Comparison of ENCODE assay signal across 11 cellular contexts in the genomic region with DNA sequence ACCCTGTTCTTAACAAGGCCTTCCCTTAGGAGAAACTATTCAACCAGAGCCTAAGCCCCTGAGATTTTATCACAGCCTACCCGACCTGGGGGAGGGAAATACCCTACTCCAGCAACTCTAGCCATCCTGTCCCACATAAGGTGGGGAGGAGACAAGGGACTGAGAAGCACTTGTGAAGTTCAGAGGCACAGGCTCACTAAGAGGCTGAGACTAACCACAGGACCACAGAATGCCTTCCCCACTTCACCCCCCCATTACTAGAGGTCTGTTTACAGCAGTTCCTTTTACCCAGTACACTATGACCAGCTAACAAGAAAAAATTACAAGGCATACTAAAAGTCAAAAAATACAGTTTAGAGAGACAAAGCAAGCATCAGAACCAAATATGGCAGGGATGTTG.
DNase-seq lines count a peak whose midpoint lies in the region; ATAC-seq, FAIRE-seq and TF ChIP-seq lines count a peak whose summit lies in the region.
"Had no signal": no experiment of that assay in that cellular context is flagged by ENCODE, and none has a peak within 500 bp of the region (broad histone marks: within the 10 kb centered on the region; RNA-seq: fewer than 3 reads in every experiment).

No MANE protein-coding gene starts in this region.

- no peak overlapping the region for H3K4me3 ChIP-seq in Peyer's patch
- H3K4me3 ChIP-seq in MG63: no peak overlapping the region
- H3K4me3 ChIP-seq: psoas muscle had no signal

- no peaks in the 10 kb centered on the region for H3K27me3 ChIP-seq in Peyer's patch
- H3K27me3 ChIP-seq in MG63: no peaks in the 10 kb centered on the region

- H3K9me3 ChIP-seq in Peyer's patch (no peaks in the 10 kb centered on the region), MG63 (no peaks in the 10 kb centered on the region)
- H3K9me3 ChIP-seq: psoas muscle had no signal

- TF ChIP-seq CTCF in Peyer's patch (IDR thresholded peaks at IDR 0.05): no peak

- H3K36me3 ChIP-seq in Peyer's patch (no peaks in the 10 kb centered on the region), MG63 (no peaks in the 10 kb centered on the region; the same call in 1 of the 2 replicates)

- ATAC-seq in GM21390 (IDR thresholded peaks at IDR 0.05; ENCODE audit: unreplicated experiment): peak; percentile 82
- peak; percentile 76 for ATAC-seq in HG03064 (IDR thresholded peaks at IDR 0.05; ENCODE audit: low read depth, unreplicated experiment)
- ATAC-seq: psoas muscle had no signal

- peak overlapping the region in 2 of 4 donors; percentile 57 to 66 for H3K27ac ChIP-seq in Peyer's patch
- H3K27ac ChIP-seq: psoas muscle had no signal

- TF ChIP-seq POLR2A in GM12891 (IDR thresholded peaks at IDR 0.05; ENCODE audit: low read depth, low read length): no peak
- TF ChIP-seq POLR2A in Peyer's patch (IDR thresholded peaks at IDR 0.05): no peak

- peaks cover 0 to 6% (median 2%) of the 10 kb centered on the region in 4 donors for H3K4me1 ChIP-seq in Peyer's patch
- H3K4me1 ChIP-seq: psoas muscle had no signal

- DNase-seq in GM12891 (ENCODE audit: insufficient read length, low spot score) (no peak), Peyer's patch (peak in 2 of 3 donors; percentile 61 to 62), globus pallidus (ENCODE audit: low spot score) (no peak), MG63 (no peak), retina (no peak)
- no peak for DNase-seq in central memory CD4-positive, alpha-beta T cell
- DNase-seq: NCI-H1105, NCI-H69, psoas muscle had no signal

- FAIRE-seq in GM12891 (lab: Jason Lieb, UNC): peak; percentile 78

TF ChIP-seq in GM12891, 5 proteins besides CTCF, POLR2A, EP300 and RAD21:
- TF ChIP-seq TAF1 (IDR thresholded peaks at IDR 0.05; ENCODE audit: low read depth, low read length): no peak
- TF ChIP-seq POU2F2 (IDR thresholded peaks at IDR 0.05; ENCODE audit: low read depth, low read length): no peak
- TF ChIP-seq PAX5 (IDR thresholded peaks at IDR 0.05; ENCODE audit: insufficient read depth, low read length, severe bottlenecking): no peak
- TF ChIP-seq POLR2AphosphoS5 (IDR thresholded peaks at IDR 0.05; ENCODE audit: low read depth, low read length): no peak
- no peak for TF ChIP-seq SPI1 (IDR thresholded peaks at IDR 0.05; ENCODE audit: low read depth, low read length)
TF ChIP-seq in GM12891: peak in this region for 0.

Comparison
In these comparisons a context has a peak if more than half of its experiments do, and no peak if none do; other contexts are left out.
1. DNase-seq: peak in Peyer's patch (2 of 3); none in GM12891 (single experiment), central memory CD4-positive, alpha-beta T cell (single experiment), globus pallidus (single experiment), MG63 (single experiment) and retina (single experiment).